In the genomic region with DNA sequence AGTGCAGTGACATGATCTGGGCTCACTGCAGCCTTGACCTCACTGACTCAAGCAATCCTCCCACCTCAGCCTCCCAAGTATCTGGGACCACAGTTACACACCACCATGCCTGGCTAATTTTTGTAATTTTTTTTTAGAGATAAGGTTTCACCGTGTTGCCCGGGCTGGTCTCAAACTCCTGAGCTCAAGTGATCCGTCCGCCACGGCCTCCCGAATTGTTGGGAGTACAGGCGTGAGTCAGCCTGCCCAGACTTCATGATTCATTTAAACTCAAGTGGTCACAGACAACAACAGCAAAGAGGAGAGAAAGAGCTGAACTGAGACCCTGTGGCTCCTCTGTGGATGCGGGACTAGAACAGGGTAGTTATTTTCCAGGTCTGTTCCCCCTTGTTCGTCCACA, we compare ENCODE assay signal across 23 cellular contexts.
DNase-seq lines count a peak whose midpoint lies in the region; ATAC-seq, FAIRE-seq and TF ChIP-seq lines count a peak whose summit lies in the region.
"Had no signal": no experiment of that assay in that cellular context is flagged by ENCODE, and none has a peak within 500 bp of the region (broad histone marks: within the 10 kb centered on the region; RNA-seq: fewer than 3 reads in every experiment).

No MANE protein-coding gene starts in this region.

- no peaks in the 10 kb centered on the region for H3K9me3 Mint-ChIP-seq in CD14-positive monocyte
- H3K9me3 Mint-ChIP-seq: activated T-helper 2 cell treated with anti-CD3 and anti-CD28 coated beads, Interferon-gamma antibody, Interleukin-2, Interleukin-4, amounts not matched to agents 10 μg/mL and 5 μg/mL and 100 μg/mL, durations not matched to agents 14 hours and 24 hours and 36 hours; stimulated activated naive CD8-positive, alpha-beta T cell treated with anti-CD3 and anti-CD28 coated beads, Interleukin-15, amount 100 ng/mL, for 72 hours; T-helper 1 cell treated with Interleukin-12 subunit alpha and Interleukin-12 subunit beta and Interleukin-4 antibody, amounts not matched to agents 30 μg/mL and 1 μg/mL, for 36 hours; WTC11 had no signal

- H3K4me1 Mint-ChIP-seq in CD14-positive monocyte: no peaks in the 10 kb centered on the region
- H3K4me1 Mint-ChIP-seq: stimulated activated naive CD8-positive, alpha-beta T cell treated with anti-CD3 and anti-CD28 coated beads, Interleukin-15, amount 100 ng/mL, for 72 hours had no signal

- no peaks in the 10 kb centered on the region for H3K4me1 ChIP-seq in foreskin keratinocyte

- FAIRE-seq in RCC 7860 (lab: Jason Lieb, UNC): no peak
- FAIRE-seq: colon, GM12892 had no signal

- ATAC-seq in foreskin keratinocyte: peak; percentile 44
- ATAC-seq in HG02884 (IDR thresholded peaks at IDR 0.05; ENCODE audit: unreplicated experiment): no peak
- ATAC-seq in sciatic nerve: no peak
- ATAC-seq: left lobe of liver; stimulated activated naive CD8-positive, alpha-beta T cell treated with anti-CD3 and anti-CD28 coated beads, Interleukin-15, amount 100 ng/mL, for 72 hours; WTC11 had no signal

- H3K27me3 ChIP-seq in foreskin keratinocyte: no peaks in the 10 kb centered on the region

- TF ChIP-seq CTCF in foreskin keratinocyte (conservative IDR thresholded peaks at IDR 0.05) (no peak), CD14-positive monocyte (IDR thresholded peaks at IDR 0.05) (no peak)

- DNase-seq in COLO668 (lab: John Stamatoyannopoulos, UW; ENCODE audit: unreplicated experiment) (peak; percentile 46), HPDE6-E6E7 (ENCODE audit: extremely low spot score) (peak; percentile 7), RCC 7860 (ENCODE audit: low spot score) (peak; percentile 66), foreskin keratinocyte (peak in 1 of 2 donors; percentile 20), head of caudate nucleus (no peak), CD14-positive monocyte (ENCODE audit: low spot score) (no peak), sciatic nerve (ENCODE audit: low spot score) (no peak)
- DNase-seq: activated CD8-positive, alpha-beta memory T cell treated with anti-CD3 and anti-CD28 coated beads for 24 hours; foreskin melanocyte; GDM1; MV-4-11; nucleus accumbens; retina; SHP77 treated with DMSO at 0.1 percent for 48 hours; stimulated activated naive CD8-positive, alpha-beta T cell treated with anti-CD3 and anti-CD28 coated beads, Interleukin-15, amount 100 ng/mL, for 72 hours had no signal

- peaks cover 0 to 2% of the 10 kb centered on the region in 2 donors for H3K36me3 Mint-ChIP-seq in CD14-positive monocyte
- H3K36me3 Mint-ChIP-seq: WTC11 had no signal

- H3K27ac Mint-ChIP-seq in CD14-positive monocyte: no peak overlapping the region
- H3K27ac Mint-ChIP-seq: activated T-helper 2 cell treated with anti-CD3 and anti-CD28 coated beads, Interferon-gamma antibody, Interleukin-2, Interleukin-4, amounts not matched to agents 10 μg/mL and 5 μg/mL and 100 μg/mL, durations not matched to agents 14 hours and 24 hours and 36 hours; IgD-negative memory B cell; T-helper 1 cell treated with Interleukin-12 subunit alpha and Interleukin-12 subunit beta and Interleukin-4 antibody, amounts not matched to agents 30 μg/mL and 1 μg/mL, for 36 hours; WTC11 had no signal

- no peak overlapping the region for H3K4me3 Mint-ChIP-seq in CD14-positive monocyte
- H3K4me3 Mint-ChIP-seq: IgD-negative memory B cell; stimulated activated naive CD8-positive, alpha-beta T cell treated with anti-CD3 and anti-CD28 coated beads, Interleukin-15, amount 100 ng/mL, for 72 hours; T-helper 1 cell treated with Interleukin-12 subunit alpha and Interleukin-12 subunit beta and Interleukin-4 antibody, amounts not matched to agents 30 μg/mL and 1 μg/mL, for 36 hours; WTC11 had no signal

- intact Hi-C loops in head of caudate nucleus (cut with DNase I): no loop called here
- intact Hi-C loops in CD14-positive monocyte (cut with micrococcal nuclease): no loop called here
- intact Hi-C loops in sciatic nerve (cut with DNase I): no loop called here

- H3K27me3 Mint-ChIP-seq in CD14-positive monocyte (ENCODE audit: low read depth in 3 of 3): peaks cover 0 to 2% (median 0%) of the 10 kb centered on the region in 3 donors
- H3K27me3 Mint-ChIP-seq: IgD-negative memory B cell; stimulated activated naive CD8-positive, alpha-beta T cell treated with anti-CD3 and anti-CD28 coated beads, Interleukin-15, amount 100 ng/mL, for 72 hours had no signal

- no peak overlapping the region for H3K27ac ChIP-seq in foreskin keratinocyte

Comparison
In these comparisons a context has a peak if more than half of its experiments do, and no peak if none do; other contexts are left out.
1. DNase-seq: peak in COLO668 (single experiment), HPDE6-E6E7 (single experiment) and RCC 7860 (single experiment); none in head of caudate nucleus (0 of 42), CD14-positive monocyte (single experiment) and sciatic nerve (single experiment).